ENCODE assay signal across 25 cellular contexts in the genomic region with DNA sequence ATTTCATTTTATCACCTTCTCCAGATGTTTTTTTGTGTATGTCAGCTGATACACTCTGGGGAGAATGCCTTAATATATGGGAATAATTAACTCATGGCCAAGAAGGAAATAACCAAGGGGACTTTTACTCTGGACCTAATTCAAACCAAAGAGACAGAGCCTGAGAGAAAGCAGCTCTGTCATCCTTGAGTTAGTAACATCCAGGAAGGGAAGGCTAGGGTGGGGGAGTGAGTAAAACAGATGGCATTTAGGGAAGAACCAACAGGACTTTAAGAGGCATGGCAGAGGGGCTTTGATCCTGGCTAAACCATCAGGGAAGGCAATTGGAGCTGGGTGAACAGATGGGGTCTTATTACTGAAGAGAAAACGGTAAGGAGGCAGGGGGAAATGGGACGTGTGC. TPM values are rescaled to one million over a fixed set of nuclear protein-coding genes. Genes with fewer than 3 reads are reported as not detected.
A peak's percentile ranks its signal among the peaks of the same experiment; 100 is the strongest.
DNase-seq lines count a peak whose midpoint lies in the region; ATAC-seq and TF ChIP-seq lines count a peak whose summit lies in the region.
"Had no signal": no experiment of that assay in that cellular context is flagged by ENCODE, and none has a peak within 500 bp of the region (broad histone marks: within the 10 kb centered on the region; RNA-seq: fewer than 3 reads in every experiment).

No MANE protein-coding gene starts in this region.

- peaks cover 6% of the 10 kb centered on the region for H3K27me3 Mint-ChIP-seq in glutamatergic neuron (ENCODE audit: unreplicated experiment)
- H3K27me3 Mint-ChIP-seq in Calu3 (ENCODE audit: unreplicated experiment): peaks cover 34% of the 10 kb centered on the region

- TF ChIP-seq CTCF in glutamatergic neuron (IDR thresholded peaks at IDR 0.05; ENCODE audit: partially characterized antibody, unreplicated experiment) (no peak), Calu3 (IDR thresholded peaks at IDR 0.05; ENCODE audit: unreplicated experiment) (no peak)

- CTCF ChIA-PET in Calu3 (lab: Charles Lee): interaction anchor here (0.6 kb wide), 1 partner anchor 45 kb away, joined by 4 read pairs; no protein-coding TSS in a partner anchor

- peak overlapping the region; percentile 77 for H3K27ac Mint-ChIP-seq in glutamatergic neuron (ENCODE audit: unreplicated experiment)
- no peak overlapping the region for H3K27ac Mint-ChIP-seq in Calu3 (ENCODE audit: unreplicated experiment)
- H3K27ac Mint-ChIP-seq: activated CD4-positive, alpha-beta T cell treated with anti-CD3 and anti-CD28 coated beads, Interleukin-2, amount 10 ng/mL, durations not matched to agents 7 days and 5 days; GM23338; WTC11 had no signal

- DNase-seq in A172 (ENCODE audit: low spot score) (peak; percentile 13), EH (ENCODE audit: low read depth) (peak; percentile 69), NCI-H524 treated with DMSO at 0.1 percent for 48 hours (lab: John Stamatoyannopoulos, UW) (peak; percentile 99), glutamatergic neuron (no peak), iPS-NIHi7 (ENCODE audit: extremely low spot score) (no peak), GF-D8 (lab: John Stamatoyannopoulos, UW) (no peak), Calu3 (no peak)
- DNase-seq: activated CD4-positive, alpha-beta T cell treated with anti-CD3 and anti-CD28 coated beads, Interleukin-2, amount 10 ng/mL, durations not matched to agents 7 days and 5 days; activated T-cell treated with anti-CD3 and anti-CD28 coated beads, Interleukin-2, amount 50 U/mL, for 48 hours; brain microvascular endothelial cell; DND-41; effector CD4-positive, alpha-beta T cell; erythroblast; Kasumi-1; left lung; mesendoderm; NCI-H526 treated with DMSO at 0.1 percent for 48 hours; nucleus accumbens; stomach; thyroid gland had no signal

- H3K36me3 Mint-ChIP-seq in glutamatergic neuron (ENCODE audit: unreplicated experiment) (no peaks in the 10 kb centered on the region), Calu3 (ENCODE audit: insufficient read depth, unreplicated experiment) (peaks cover 12% of the 10 kb centered on the region)
- H3K36me3 Mint-ChIP-seq: WTC11 had no signal

- peaks cover 4% of the 10 kb centered on the region for H3K9me3 Mint-ChIP-seq in glutamatergic neuron (ENCODE audit: unreplicated experiment)
- H3K9me3 Mint-ChIP-seq in Calu3 (ENCODE audit: low read depth, unreplicated experiment): no peaks in the 10 kb centered on the region
- H3K9me3 Mint-ChIP-seq: activated CD4-positive, alpha-beta T cell treated with anti-CD3 and anti-CD28 coated beads, Interleukin-2, amount 10 ng/mL, durations not matched to agents 7 days and 5 days; GM23338; WTC11 had no signal

- no TSS peak for BruUV-seq in Calu3 (replicated peaks; lab: Mats Ljungman, UMichigan)

- no peak for ATAC-seq in GM21619 (IDR thresholded peaks at IDR 0.05; ENCODE audit: unreplicated experiment)
- ATAC-seq: GM23338, HepG2, left lung, WTC11 had no signal

- intact Hi-C loops in Calu3 (cut with micrococcal nuclease; ENCODE audit: unreplicated experiment): no loop called here

- peak overlapping the region; percentile 60 for H3K4me3 Mint-ChIP-seq in glutamatergic neuron (ENCODE audit: unreplicated experiment)
- H3K4me3 Mint-ChIP-seq in Calu3 (ENCODE audit: low read depth, unreplicated experiment): no peak overlapping the region
- H3K4me3 Mint-ChIP-seq: activated CD4-positive, alpha-beta T cell treated with anti-CD3 and anti-CD28 coated beads, Interleukin-2, amount 10 ng/mL, durations not matched to agents 7 days and 5 days had no signal

- H3K4me1 Mint-ChIP-seq in glutamatergic neuron (ENCODE audit: low read depth, unreplicated experiment): peaks cover 20% of the 10 kb centered on the region
- H3K4me1 Mint-ChIP-seq in Calu3 (ENCODE audit: low read depth, unreplicated experiment): peaks cover 16% of the 10 kb centered on the region

RNA-seq across cellular contexts. Expression of gene SMPD3, which starts 2.4 kb away (rescaled TPM):
- total RNA-seq in A172 (2014; rRNA removed; shearing (Covaris generic)): 0.12 and 0.65 TPM in 2 replicates
- total RNA-seq in glutamatergic neuron (ENCODE audit: unreplicated experiment) (85.4 TPM), Calu3 (2022) (0.42 and 1.2 TPM in 2 replicates)
- total RNA-seq: pulmonary artery endothelial cell had no signal

Comparison
In these comparisons a context has a peak if more than half of its experiments do, and no peak if none do; other contexts are left out.
1. DNase-seq: peak in A172 (single experiment), EH (single experiment) and NCI-H524 treated with DMSO at 0.1 percent for 48 hours (single experiment); none in glutamatergic neuron (single experiment), iPS-NIHi7 (single experiment), GF-D8 (single experiment) and Calu3 (single experiment).
2. RNA of gene SMPD3, which starts 2.4 kb away (total RNA-seq): 85.4 TPM in glutamatergic neuron (single experiment); 0.12 to 0.65 TPM in A172 and 0.42 to 1.2 TPM in Calu3; every median in the first group is over 10 times any median in the second.